Comparison of ENCODE assay signal across 17 cellular contexts in genomic region chr1:63873751-63874150, GRCh38.
DNase-seq lines count a peak whose midpoint lies in the region; ATAC-seq, FAIRE-seq and TF ChIP-seq lines count a peak whose summit lies in the region.
"Had no signal": no experiment of that assay in that cellular context is flagged by ENCODE, and none has a peak within 500 bp of the region (broad histone marks: within the 10 kb centered on the region; RNA-seq: fewer than 3 reads in every experiment).

No MANE protein-coding gene starts in this region.

- H2AFZ ChIP-seq in keratinocyte (ENCODE audit: control insufficient read depth, low read length): no peak overlapping the region

- no peaks in the 10 kb centered on the region for H3K79me2 ChIP-seq in keratinocyte (ENCODE audit: control insufficient read depth, insufficient read depth, low read length)

- CTCF ChIA-PET in naive thymus-derived CD4-positive, alpha-beta T cell (lab: Charles Lee): no interaction called here

- H4K20me1 ChIP-seq in keratinocyte (ENCODE audit: control insufficient read depth, extremely low read depth, insufficient read depth, low read length): no peaks in the 10 kb centered on the region

- H3K9ac ChIP-seq in keratinocyte (ENCODE audit: control insufficient read depth, extremely low read depth, insufficient read depth, low read length) (no peak overlapping the region), stomach smooth muscle (ENCODE audit: low read length in 2 of 2) (no peak overlapping the region)

- H3K27ac ChIP-seq in keratinocyte (ENCODE audit: control insufficient read depth, insufficient read depth, low read length) (no peak overlapping the region), stomach smooth muscle (ENCODE audit: low read length) (peak overlapping the region; percentile 0)
- H3K27ac ChIP-seq in naive thymus-derived CD4-positive, alpha-beta T cell (ENCODE audit: low read depth, low read length): no peak overlapping the region
- H3K27ac ChIP-seq: epithelial cell of prostate had no signal

- H3K4me1 Mint-ChIP-seq in naive thymus-derived CD4-positive, alpha-beta T cell: no peaks in the 10 kb centered on the region

- no peaks in the 10 kb centered on the region for H3K9me1 ChIP-seq in keratinocyte (ENCODE audit: control insufficient read depth, extremely low read depth, insufficient read depth, low read length)

- intact Hi-C loops in naive thymus-derived CD4-positive, alpha-beta T cell (cut with micrococcal nuclease): no loop called here

- POLR2A ChIA-PET in naive thymus-derived CD4-positive, alpha-beta T cell (lab: Charles Lee): no interaction called here

- H3K27me3 ChIP-seq in keratinocyte (ENCODE audit: control insufficient read depth, extremely low read depth, insufficient read depth, low read length): no peaks in the 10 kb centered on the region
- H3K27me3 ChIP-seq in stomach smooth muscle (ENCODE audit: control insufficient read depth in 1 of 2, insufficient read depth in 2 of 2, low read length in 2 of 2): no peaks in the 10 kb centered on the region
- H3K27me3 ChIP-seq in naive thymus-derived CD4-positive, alpha-beta T cell (ENCODE audit: control insufficient read depth in 2 of 2, insufficient read depth in 2 of 2, low read length in 2 of 2): no peaks in the 10 kb centered on the region

- no peak overlapping the region for H3K27ac Mint-ChIP-seq in naive thymus-derived CD4-positive, alpha-beta T cell

- H3K36me3 ChIP-seq in keratinocyte (ENCODE audit: control insufficient read depth in 2 of 2, extremely low read depth in 1 of 2, insufficient read depth in 2 of 2, low read length in 2 of 2) (no peaks in the 10 kb centered on the region), stomach smooth muscle (ENCODE audit: control insufficient read depth in 2 of 2, insufficient read depth in 2 of 2, low read length in 2 of 2) (no peaks in the 10 kb centered on the region)
- no peaks in the 10 kb centered on the region for H3K36me3 ChIP-seq in naive thymus-derived CD4-positive, alpha-beta T cell (ENCODE audit: control insufficient read depth in 2 of 3, insufficient read depth in 3 of 3, low read length in 3 of 3)

- H3K27me3 Mint-ChIP-seq in naive thymus-derived CD4-positive, alpha-beta T cell: peaks cover 0 to 11% (median 7%) of the 10 kb centered on the region in 5 donors

- H3K4me1 ChIP-seq in keratinocyte (ENCODE audit: control insufficient read depth, extremely low read depth, insufficient read depth, low read length): peaks cover 39% of the 10 kb centered on the region
- H3K4me1 ChIP-seq in stomach smooth muscle (ENCODE audit: control insufficient read depth, insufficient read depth, low read length): peaks cover 24% of the 10 kb centered on the region
- H3K4me1 ChIP-seq in naive thymus-derived CD4-positive, alpha-beta T cell (ENCODE audit: control insufficient read depth in 2 of 2, insufficient read depth in 2 of 2, low read length in 2 of 2): no peaks in the 10 kb centered on the region

- DNase-seq in H54 (ENCODE audit: insufficient read length, low spot score) (no peak), amniotic epithelial cell (ENCODE audit: low read depth) (peak; percentile 74), keratinocyte (ENCODE audit: low read depth, low spot score) (no peak), HUDEP-2 (lab: John Stamatoyannopoulos, UW; ENCODE audit: unreplicated experiment in 76 of 76) (no peak), mesenteric fat pad (ENCODE audit: low spot score) (no peak)
- DNase-seq in naive thymus-derived CD4-positive, alpha-beta T cell: no peak
- DNase-seq: activated CD4-positive, alpha-beta T cell treated with anti-CD3 and anti-CD28 coated beads, Interleukin-2, amount 50 U/mL, for 1 hour; activated T-cell treated with anti-CD3 and anti-CD28 coated beads, Interleukin-2, amount 50 U/mL, for 48 hours; H9; left colon; NCI-H146; right cardiac atrium; stimulated activated CD4-positive, alpha-beta T cell treated with anti-CD3 and anti-CD28 coated beads, Interleukin-4, amount 100 ng/mL, for 4 hours had no signal

- FAIRE-seq in H54 (lab: Jason Lieb, UNC) (peak; percentile 36), keratinocyte (lab: Jason Lieb, UNC) (peak; percentile 46)
- FAIRE-seq: colon, K562 had no signal

- no peak overlapping the region for H3K4me3 Mint-ChIP-seq in naive thymus-derived CD4-positive, alpha-beta T cell
- H3K4me3 Mint-ChIP-seq: H9 had no signal

- dilution Hi-C loops in keratinocyte (cut with MboI; ENCODE audit: extremely low pct_ligation_motif_present, low sequenced_read_pairs): no loop called here

- H3K9me3 Mint-ChIP-seq in naive thymus-derived CD4-positive, alpha-beta T cell: peaks cover 0 to 3% (median 0%) of the 10 kb centered on the region in 11 donors
- H3K9me3 Mint-ChIP-seq: H9 had no signal

- TF ChIP-seq POLR2A in H54 (IDR thresholded peaks at IDR 0.05; ENCODE audit: low read depth, low read length): no peak

- TF ChIP-seq CTCF in keratinocyte (optimal IDR thresholded peaks at IDR 0.05 in 1 of 3, IDR thresholded peaks at IDR 0.05 in 1 of 3, conservative IDR thresholded peaks at IDR 0.05 in 1 of 3; ENCODE audit: extremely low read depth in 1 of 3, insufficient read depth in 2 of 3, low read length in 3 of 3): no peak

- H3K4me3 ChIP-seq in keratinocyte (ENCODE audit: control insufficient read depth in 2 of 3, extremely low read depth in 1 of 3, insufficient read depth in 2 of 3, low read depth in 1 of 3, low read length in 3 of 3) (no peak overlapping the region), stomach smooth muscle (ENCODE audit: low read length in 2 of 2) (no peak overlapping the region)
- H3K4me3 ChIP-seq in naive thymus-derived CD4-positive, alpha-beta T cell (ENCODE audit: low read length): no peak overlapping the region
- H3K4me3 ChIP-seq: K562 had no signal

- no peaks in the 10 kb centered on the region for H3K36me3 Mint-ChIP-seq in naive thymus-derived CD4-positive, alpha-beta T cell

- H3K4me2 ChIP-seq in keratinocyte (ENCODE audit: control insufficient read depth, extremely low read depth, insufficient read depth, low read depth, low read length): no peak overlapping the region

- no peaks in the 10 kb centered on the region for H3K9me3 ChIP-seq in keratinocyte (ENCODE audit: control insufficient read depth, low read depth, low read length)
- H3K9me3 ChIP-seq in stomach smooth muscle (ENCODE audit: control insufficient read depth in 2 of 2, low read length in 2 of 2): no peaks in the 10 kb centered on the region
- no peaks in the 10 kb centered on the region for H3K9me3 ChIP-seq in naive thymus-derived CD4-positive, alpha-beta T cell (ENCODE audit: control insufficient read depth in 2 of 3, low read length in 3 of 3)

- no peak for ATAC-seq in naive thymus-derived CD4-positive, alpha-beta T cell
- ATAC-seq: K562, left colon had no signal
